In the genomic region with DNA sequence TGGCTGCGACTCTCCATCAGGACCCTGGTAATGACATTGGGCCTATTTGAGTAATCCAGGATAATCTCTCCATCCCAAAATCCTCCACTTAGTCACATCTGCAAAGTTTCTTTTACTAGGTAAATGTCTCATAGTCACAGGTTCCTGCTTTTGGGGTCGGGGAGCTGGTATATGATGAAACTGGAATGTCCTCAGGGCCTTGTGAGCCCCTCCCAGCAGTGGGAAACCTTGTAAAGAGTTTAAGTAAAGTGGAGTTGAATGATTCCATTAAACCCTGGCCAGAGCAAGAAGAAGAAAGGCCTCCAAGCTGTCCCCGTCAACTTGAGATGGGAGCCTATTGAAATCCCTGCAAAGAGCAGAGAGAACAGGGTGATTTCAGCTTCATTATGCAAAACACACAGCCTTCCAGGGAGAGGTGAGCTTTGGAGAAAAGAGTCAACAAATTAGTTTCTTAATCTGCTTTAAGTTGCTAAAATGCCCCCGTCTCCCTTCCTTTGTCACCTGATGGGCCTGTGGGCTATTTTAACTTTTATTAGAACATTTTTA, we compare ENCODE assay signal across 16 cellular contexts. TPM values are rescaled to one million over a fixed set of nuclear protein-coding genes. Genes with fewer than 3 reads are reported as not detected.
DNase-seq lines count a peak whose midpoint lies in the region; TF ChIP-seq lines count a peak whose summit lies in the region.
"Had no signal": no experiment of that assay in that cellular context is flagged by ENCODE, and none has a peak within 500 bp of the region (broad histone marks: within the 10 kb centered on the region; RNA-seq: fewer than 3 reads in every experiment).

No MANE protein-coding gene starts in this region.

- H3K4me3 ChIP-seq in H7 (ENCODE audit: insufficient read depth, low read depth, low read length) (no peak overlapping the region), endodermal cell (ENCODE audit: low read length) (no peak overlapping the region), neuronal stem cell (ENCODE audit: low read length in 2 of 2) (no peak overlapping the region)
- H3K4me3 ChIP-seq: BLaER1 treated with 17β-estradiol and CSF1 and Interleukin-3, amounts not matched to agents 10 nM and 100 nM; K562 had no signal

- no peak overlapping the region for H2BK15ac ChIP-seq in neuronal stem cell (ENCODE audit: low read length)

- H3K27ac ChIP-seq in endodermal cell (ENCODE audit: low read depth, low read length) (no peak overlapping the region), neuronal stem cell (replicated peaks; ENCODE audit: low read length) (peak overlapping the region; percentile 44)
- H3K27ac ChIP-seq: BLaER1 treated with 17β-estradiol and CSF1 and Interleukin-3, amounts not matched to agents 10 nM and 100 nM; HL-60 had no signal

- H3K4me3 Mint-ChIP-seq in endodermal cell = no peak overlapping the region
- H3K4me3 Mint-ChIP-seq: B cell; CD8-positive, alpha-beta T cell had no signal

- WGBS in endodermal cell (ENCODE audit: insufficient coverage in 1 of 2, insufficient read length in 1 of 2), 2 experiments = 55 to 70% methylated on average over 2 to 4 of the region's 4 CpGs
- no CpG with 5 or more reads among the region's 4 CpGs for WGBS in neuronal stem cell (ENCODE audit: extremely low coverage in 2 of 2, insufficient read length in 2 of 2, insufficient replicate concordance in 1 of 2), 2 donors

- H3K18ac ChIP-seq in neuronal stem cell (ENCODE audit: low read length) = no peak overlapping the region

- peak overlapping the region; percentile 36 for H2AK5ac ChIP-seq in neuronal stem cell (ENCODE audit: low read depth, low read length)

- H2AFZ ChIP-seq in neuronal stem cell (ENCODE audit: low read length) = no peak overlapping the region

- H3K79me1 ChIP-seq in neuronal stem cell (ENCODE audit: low read depth, low read length) = no peaks in the 10 kb centered on the region

- DNase-seq in H7 (peak; percentile 63), NCI-H82 (lab: John Stamatoyannopoulos, UW) (peak; percentile 66), endodermal cell (peak; percentile 57), neuronal stem cell (ENCODE audit: low spot score) (peak; percentile 30), NCI-H1930 (lab: John Stamatoyannopoulos, UW) (no peak), D341Med (ENCODE audit: low spot score) (no peak)
- DNase-seq in stimulated activated CD4-positive, alpha-beta T cell treated with anti-CD3 and anti-CD28 coated beads, Interleukin-1b, Interleukin-23, amount 100 ng/mL, for 48 hours = no peak
- DNase-seq: CD8-positive, alpha-beta T cell; HCEC 1CT; IMR-90 had no signal

- H3K14ac ChIP-seq in neuronal stem cell (ENCODE audit: low read length) = no peak overlapping the region

- no peak overlapping the region for H3K23ac ChIP-seq in neuronal stem cell (ENCODE audit: low read depth, low read length, poor library complexity)

- H3K4me1 Mint-ChIP-seq in endodermal cell = peaks cover 26% of the 10 kb centered on the region

- H3K4ac ChIP-seq in neuronal stem cell (ENCODE audit: low read length) = no peak overlapping the region

- H3K4me2 ChIP-seq in neuronal stem cell (ENCODE audit: insufficient read depth, low read length, poor library complexity, severe bottlenecking) = no peak overlapping the region
- H3K4me2 ChIP-seq: BLaER1 treated with 17β-estradiol and CSF1 and Interleukin-3, amounts not matched to agents 10 nM and 100 nM had no signal

- no peak overlapping the region for H2BK5ac ChIP-seq in neuronal stem cell (ENCODE audit: low read length)

- peaks cover 70% of the 10 kb centered on the region for H3K27me3 Mint-ChIP-seq in endodermal cell (ENCODE audit: insufficient read depth)
- H3K27me3 Mint-ChIP-seq: B cell had no signal

- H2BK12ac ChIP-seq in neuronal stem cell (ENCODE audit: low read length) = no peak overlapping the region

- H3K9ac ChIP-seq in endodermal cell (ENCODE audit: extremely low read depth, low read length, poor library complexity, severe bottlenecking) (no peak overlapping the region), neuronal stem cell (ENCODE audit: low read depth, low read length, poor library complexity) (no peak overlapping the region)
- H3K9ac ChIP-seq: BLaER1 treated with 17β-estradiol and CSF1 and Interleukin-3, amounts not matched to agents 10 nM and 100 nM had no signal

- no peaks in the 10 kb centered on the region for H3K36me3 ChIP-seq in H7 (replicated peaks; ENCODE audit: control insufficient read depth, insufficient read depth, low read length)
- H3K36me3 ChIP-seq in endodermal cell (ENCODE audit: control insufficient read depth, insufficient read depth, low read length) = no peaks in the 10 kb centered on the region
- H3K36me3 ChIP-seq in neuronal stem cell (replicated peaks in 1 of 2; ENCODE audit: control insufficient read depth in 2 of 2, insufficient read depth in 2 of 2, low read length in 2 of 2) = no peaks in the 10 kb centered on the region
- H3K36me3 ChIP-seq: BLaER1 treated with 17β-estradiol and CSF1 and Interleukin-3, amounts not matched to agents 10 nM and 100 nM had no signal

- H3K4me1 ChIP-seq in endodermal cell (ENCODE audit: control insufficient read depth, insufficient read depth, low read length) (peaks cover 7% of the 10 kb centered on the region), neuronal stem cell (ENCODE audit: control insufficient read depth in 2 of 2, insufficient read depth in 1 of 2, low read depth in 1 of 2, low read length in 2 of 2) (peaks cover 0 to 10% of the 10 kb centered on the region in 2 donors)
- H3K4me1 ChIP-seq: BLaER1 treated with 17β-estradiol and CSF1 and Interleukin-3, amounts not matched to agents 10 nM and 100 nM had no signal

- no peak overlapping the region for H3K27ac Mint-ChIP-seq in endodermal cell
- H3K27ac Mint-ChIP-seq: B cell; CD8-positive, alpha-beta T cell had no signal

- no peaks in the 10 kb centered on the region for H3K36me3 Mint-ChIP-seq in endodermal cell (ENCODE audit: low read depth)
- H3K36me3 Mint-ChIP-seq: CD8-positive, alpha-beta T cell had no signal

- no peaks in the 10 kb centered on the region for H3K9me3 Mint-ChIP-seq in endodermal cell
- H3K9me3 Mint-ChIP-seq: CD8-positive, alpha-beta T cell had no signal

- H4K8ac ChIP-seq in neuronal stem cell (ENCODE audit: low read depth, low read length) = no peak overlapping the region

- H3K27me3 ChIP-seq in H7 (ENCODE audit: control insufficient read depth, insufficient read depth, low read length) (no peaks in the 10 kb centered on the region), endodermal cell (ENCODE audit: control insufficient read depth, insufficient read depth, low read length, poor library complexity, severe bottlenecking) (peaks cover 18% of the 10 kb centered on the region), neuronal stem cell (ENCODE audit: control insufficient read depth in 3 of 3, insufficient read depth in 3 of 3, low read depth in 1 of 3, low read length in 3 of 3) (no peaks in the 10 kb centered on the region)
- H3K27me3 ChIP-seq: BLaER1 treated with 17β-estradiol and CSF1 and Interleukin-3, amounts not matched to agents 10 nM and 100 nM had no signal

- no peaks in the 10 kb centered on the region for H3K9me3 ChIP-seq in endodermal cell (ENCODE audit: control insufficient read depth, low read length)
- no peaks in the 10 kb centered on the region for H3K9me3 ChIP-seq in neuronal stem cell (replicated peaks in 1 of 2; ENCODE audit: control insufficient read depth in 2 of 2, insufficient read depth in 1 of 2, low read depth in 1 of 2, low read length in 2 of 2)
- H3K9me3 ChIP-seq: BLaER1 treated with 17β-estradiol and CSF1 and Interleukin-3, amounts not matched to agents 10 nM and 100 nM had no signal

- TF ChIP-seq CTCF in endodermal cell (conservative IDR thresholded peaks at IDR 0.05) = no peak

- no peak overlapping the region for H4K91ac ChIP-seq in neuronal stem cell (ENCODE audit: low read depth, low read length, poor library complexity)

- no peak overlapping the region for H2BK120ac ChIP-seq in neuronal stem cell (ENCODE audit: low read depth, low read length)

RNA-seq across cellular contexts. Expression of gene WSCD2, which starts 12.6 kb away (rescaled TPM):
- total RNA-seq in H7 (2014; rRNA removed; shearing (Covaris generic)) = 1.7 and 1.8 TPM in 2 replicates
- 1 to 10 TPM in 1 of 2 donors, under 1 TPM in 1; 0.80 to 1.3 TPM for total RNA-seq in endodermal cell
- 4.0 TPM for polyA plus RNA-seq in endodermal cell (2013, experiment 1 of 2)
- polyA plus RNA-seq in endodermal cell (2013, experiment 2 of 2) = 2.6 TPM
- polyA plus RNA-seq in neuronal stem cell (2013, experiment 1 of 2) = 0.70 TPM
- 0.64 TPM for polyA plus RNA-seq in neuronal stem cell (2013, experiment 2 of 2)
- total RNA-seq: A172; CD8-positive, alpha-beta T cell; HT1080; IMR-90 had no signal
- polyA plus RNA-seq: IMR-90 had no signal

Comparison
In these comparisons a context has a peak if more than half of its experiments do, and no peak if none do; other contexts are left out.
1. DNase-seq: peak in H7 (single experiment), NCI-H82 (single experiment), endodermal cell (single experiment) and neuronal stem cell (single experiment); none in NCI-H1930 (0 of 2), stimulated activated CD4-positive, alpha-beta T cell treated with anti-CD3 and anti-CD28 coated beads, Interleukin-1b, Interleukin-23, amount 100 ng/mL, for 48 hours (single experiment) and D341Med (single experiment).